8 cellular contexts compared by ENCODE assay signal in genomic region chr17:7915611-7916382, GRCh38. TPM values are rescaled to one million over a fixed set of nuclear protein-coding genes. Genes with fewer than 3 reads are reported as not detected.
DNase-seq lines count a peak whose midpoint lies in the region; ATAC-seq and TF ChIP-seq lines count a peak whose summit lies in the region.

TSS of gene RNF227 (minus strand) at chr17:7916289. CDS start at chr17:7916195, 94 bp downstream.

- no peaks in the 10 kb centered on the region for H3K36me3 ChIP-seq in mesendoderm (ENCODE audit: control insufficient read depth, insufficient read depth, low read length)

- no peaks in the 10 kb centered on the region for H3K4me1 ChIP-seq in mesendoderm (ENCODE audit: control insufficient read depth, low read depth, low read length)

- H3K9me3 Mint-ChIP-seq in effector memory CD8-positive, alpha-beta T cell: no peaks in the 10 kb centered on the region

- peak; percentile 70 for ATAC-seq in GM19467 (IDR thresholded peaks at IDR 0.05; ENCODE audit: unreplicated experiment)
- peak; percentile 79 for ATAC-seq in effector memory CD8-positive, alpha-beta T cell (replicated peaks)

- H2BK5ac ChIP-seq in mesendoderm (ENCODE audit: low read length): no peak within 1 kb of the TSS

- peak within 1 kb of the TSS; percentile 20 for H3K18ac ChIP-seq in mesendoderm (ENCODE audit: low read length)

- H3K27ac Mint-ChIP-seq in effector memory CD8-positive, alpha-beta T cell: peak within 1 kb of the TSS; percentile 80 to 89

- H3K27me3 Mint-ChIP-seq in effector memory CD8-positive, alpha-beta T cell: no peaks in the 10 kb centered on the region

- peaks cover 12% of the 10 kb centered on the region for H3K27me3 ChIP-seq in mesendoderm (ENCODE audit: insufficient read depth, low read length, poor library complexity)

- H2BK15ac ChIP-seq in mesendoderm (replicated peaks; ENCODE audit: low read depth): no peak within 1 kb of the TSS

- peak within 1 kb of the TSS; percentile 88 for H3K4me2 ChIP-seq in mesendoderm (ENCODE audit: low read length)

- peaks cover 18 to 20% of the 10 kb centered on the region in 2 donors for H3K4me1 Mint-ChIP-seq in effector memory CD8-positive, alpha-beta T cell (ENCODE audit: low read depth in 2 of 2)

- no peak within 1 kb of the TSS for H4K5ac ChIP-seq in mesendoderm (ENCODE audit: low read length)

- peak within 1 kb of the TSS; percentile 94 for H3K56ac ChIP-seq in mesendoderm (ENCODE audit: low read length)

- H3K4ac ChIP-seq in mesendoderm (ENCODE audit: low read depth, low read length): no peak within 1 kb of the TSS

- H3K9ac ChIP-seq in mesendoderm (ENCODE audit: low read length): peak within 1 kb of the TSS; percentile 71

- no peak within 1 kb of the TSS for H3K23ac ChIP-seq in mesendoderm (ENCODE audit: low read length)

- no CpG with 5 or more reads among the region's 100 CpGs for WGBS in mesendoderm (ENCODE audit: extremely low coverage, insufficient coverage, low lambda C conversion rate)

- TF ChIP-seq CTCF in C4-2B (conservative IDR thresholded peaks at IDR 0.05): no peak

- H4K8ac ChIP-seq in mesendoderm (ENCODE audit: low read depth, low read length): no peak within 1 kb of the TSS

- peak within 1 kb of the TSS; percentile 57 for H3K4me3 ChIP-seq in mesendoderm (ENCODE audit: low read length)

- H3K36me3 Mint-ChIP-seq in effector memory CD8-positive, alpha-beta T cell (ENCODE audit: insufficient read depth): peaks cover 8% of the 10 kb centered on the region

- no peak within 1 kb of the TSS for H2BK120ac ChIP-seq in mesendoderm (ENCODE audit: low read depth, low read length)

- no peaks in the 10 kb centered on the region for H3K79me1 ChIP-seq in mesendoderm (ENCODE audit: low read length)

- peak within 1 kb of the TSS; percentile 86 to 88 for H3K4me3 Mint-ChIP-seq in effector memory CD8-positive, alpha-beta T cell

- no peaks in the 10 kb centered on the region for H3K79me2 ChIP-seq in mesendoderm (ENCODE audit: control insufficient read depth, insufficient read depth, low read length)

- DNase-seq in HT1080 (ENCODE audit: low read depth) (peak; percentile 95), mesendoderm (peak; percentile 93)
- peak; percentile 65 for DNase-seq in NK-92 treated with Interleukin-12 subunit alpha and Interleukin-12 subunit beta, amount 100 ng/mL, for 24 hours (lab: John Stamatoyannopoulos, UW)
- peak; percentile 62 to 77 (median 76) for DNase-seq in activated CD8-positive, alpha-beta memory T cell treated with anti-CD3 and anti-CD28 coated beads for 48 hours (ENCODE audit: low read depth in 2 of 3, low spot score in 2 of 3)
- DNase-seq in effector memory CD8-positive, alpha-beta T cell: peak; percentile 77 to 78 (median 78)
- peak; percentile 68 for DNase-seq in stimulated activated CD8-positive, alpha-beta memory T cell treated with anti-CD3 and anti-CD28 coated beads, Interleukin-12 subunit alpha, Interleukin-12 subunit beta, amount 100 ng/mL, for 24 hours (ENCODE audit: extremely low read depth)

- no peak within 1 kb of the TSS for H2AK5ac ChIP-seq in mesendoderm (ENCODE audit: low read length)

- H3K27ac ChIP-seq in C4-2B: peak within 1 kb of the TSS; percentile 88
- no peak within 1 kb of the TSS for H3K27ac ChIP-seq in mesendoderm (ENCODE audit: low read depth, low read length)

RNA-seq across cellular contexts. Expression of gene RNF227, which starts in this region (rescaled TPM):
- total RNA-seq in HT1080 (2014; rRNA removed; shearing (Covaris generic)): 0.90 and 2.3 TPM in 2 replicates
- 5.6 and 11.7 TPM in 2 replicates for polyA plus RNA-seq in HT1080 (2015; cell fraction: cytosol; rRNA removed)
- polyA plus RNA-seq in HT1080 (2015; cell fraction: nucleus; rRNA removed): 3.3 and 3.6 TPM in 2 replicates
- 0.29 TPM for polyA plus RNA-seq in mesendoderm (2013, experiment 1 of 2)
- 0.28 TPM for polyA plus RNA-seq in mesendoderm (2013, experiment 2 of 2)
